ENCODE assay signal across 1 cellular context in the genomic region with DNA sequence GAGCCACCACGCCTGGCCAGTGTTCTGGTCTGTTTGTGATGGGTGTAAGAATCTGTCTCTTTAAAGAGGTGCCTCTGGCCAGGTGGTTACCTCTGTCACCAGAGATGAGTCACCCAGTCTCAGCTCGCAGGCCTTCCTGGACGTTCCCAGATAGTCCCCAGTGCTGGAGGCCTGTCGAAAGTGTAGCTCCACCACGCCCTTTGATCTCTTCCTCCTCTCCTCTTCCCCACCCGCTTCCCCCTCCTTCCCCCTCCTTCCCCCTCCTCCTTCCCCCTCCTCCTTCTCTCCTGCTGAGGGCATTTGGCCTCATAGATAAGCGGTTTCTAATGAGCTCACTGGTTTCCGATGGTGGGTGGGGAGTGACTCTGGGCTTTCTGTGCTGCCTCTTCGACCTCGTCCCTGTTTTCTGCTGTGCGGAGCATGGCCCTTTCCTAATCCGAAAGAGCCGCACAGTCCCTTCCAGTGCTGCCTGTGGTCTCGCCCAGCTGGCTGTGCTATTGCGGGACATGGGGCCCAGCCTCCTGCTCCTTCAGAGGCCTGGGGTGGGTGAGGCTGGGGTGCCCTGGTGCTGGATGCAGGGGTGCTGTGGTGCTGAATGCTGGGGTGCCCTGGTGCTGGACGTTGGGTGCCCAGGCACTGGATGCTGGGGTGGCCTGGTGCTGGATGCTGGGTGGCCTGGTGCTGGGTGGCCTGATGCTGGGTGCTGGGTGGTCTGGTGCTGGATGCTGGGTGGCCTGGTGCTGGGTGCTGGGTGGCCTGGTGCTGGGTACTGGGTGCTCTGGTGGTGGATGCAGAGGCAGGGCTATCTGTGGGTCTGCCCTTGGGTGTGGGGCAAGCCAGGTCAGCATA.
TF ChIP-seq lines count a peak whose summit lies in the region.

No MANE protein-coding gene starts in this region.

TF ChIP-seq in K562, 482 proteins besides CTCF, POLR2A, EP300 and RAD21 (continued from another document and continues in another):
- TF ChIP-seq HDAC1 (IDR thresholded peaks at IDR 0.05) (peak in 1 of 2 experiments; percentile 40; a peak in 1 of 4 replicates), POLR2H (tag; IDR thresholded peaks at IDR 0.05; ENCODE audit: low read depth) (no peak), KDM4B (IDR thresholded peaks at IDR 0.05; ENCODE audit: borderline replicate concordance in 2 of 2, low read depth in 1 of 2) (peak in 1 of 2 experiments; percentile 93; a peak in 1 of 4 replicates), NFE2L1 (tag; IDR thresholded peaks at IDR 0.05; ENCODE audit: borderline replicate concordance, low read depth) (no peak), PTTG1 (tag; IDR thresholded peaks at IDR 0.05; ENCODE audit: low read depth) (no peak), SIRT6 (IDR thresholded peaks at IDR 0.05; ENCODE audit: low read depth, low read length) (no peak), PPARD (CRISPR knock-in tag; IDR thresholded peaks at IDR 0.05) (no peak), MTF1 (CRISPR knock-in tag; IDR thresholded peaks at IDR 0.05; ENCODE audit: borderline replicate concordance) (no peak), PML (IDR thresholded peaks at IDR 0.05; ENCODE audit: low read length) (peak; percentile 68; the same call in 1 of the 2 replicates), JUNB (CRISPR knock-in tag; conservative IDR thresholded peaks at IDR 0.05) (no peak; the same call in 1 of the 2 replicates), ZNF778 (CRISPR knock-in tag; IDR thresholded peaks at IDR 0.05) (no peak), PHTF2 (CRISPR knock-in tag; IDR thresholded peaks at IDR 0.05) (no peak), TEAD2 (tag; IDR thresholded peaks at IDR 0.05) (no peak), SRSF9 (IDR thresholded peaks at IDR 0.05; ENCODE audit: borderline replicate concordance, low read depth, low read length) (no peak), ELF1 (tag; IDR thresholded peaks at IDR 0.05) (no peak), NFATC3 (IDR thresholded peaks at IDR 0.05) (no peak), ESRRA (IDR thresholded peaks at IDR 0.05; ENCODE audit: borderline replicate concordance, low read depth) (peak; percentile 63; the same call in 1 of the 2 replicates), ZNF133 (CRISPR knock-in tag; IDR thresholded peaks at IDR 0.05) (no peak; the same call in 1 of the 2 replicates), ARID1B (IDR thresholded peaks at IDR 0.05) (peak; percentile 91), HNRNPH1 (optimal IDR thresholded peaks at IDR 0.05; ENCODE audit: low read depth, low read length) (no peak), GATA2 (CRISPR knock-in tag; IDR thresholded peaks at IDR 0.05) (peak; percentile 65; the same call in 1 of the 2 replicates), KDM1A (IDR thresholded peaks at IDR 0.05) (peak; percentile 34 to 68; a peak in 2 of 4 replicates), TCF7 (IDR thresholded peaks at IDR 0.05; ENCODE audit: borderline replicate concordance) (peak; percentile 93)
- TF ChIP-seq, protein P1, sequence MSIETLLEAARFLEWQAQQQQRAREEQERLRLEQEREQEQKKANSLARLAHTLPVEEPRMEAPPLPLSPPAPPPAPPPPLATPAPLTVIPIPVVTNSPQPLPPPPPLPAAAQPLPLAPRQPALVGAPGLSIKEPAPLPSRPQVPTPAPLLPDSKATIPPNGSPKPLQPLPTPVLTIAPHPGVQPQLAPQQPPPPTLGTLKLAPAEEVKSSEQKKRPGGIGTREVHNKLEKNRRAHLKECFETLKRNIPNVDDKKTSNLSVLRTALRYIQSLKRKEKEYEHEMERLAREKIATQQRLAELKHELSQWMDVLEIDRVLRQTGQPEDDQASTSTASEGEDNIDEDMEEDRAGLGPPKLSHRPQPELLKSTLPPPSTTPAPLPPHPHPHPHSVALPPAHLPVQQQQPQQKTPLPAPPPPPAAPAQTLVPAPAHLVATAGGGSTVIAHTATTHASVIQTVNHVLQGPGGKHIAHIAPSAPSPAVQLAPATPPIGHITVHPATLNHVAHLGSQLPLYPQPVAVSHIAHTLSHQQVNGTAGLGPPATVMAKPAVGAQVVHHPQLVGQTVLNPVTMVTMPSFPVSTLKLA (conservative IDR thresholded peaks at IDR 0.05), result peak in 1 of 2 experiments; percentile 74; a peak in 2 of 4 replicates
- TF ChIP-seq, protein P2, sequence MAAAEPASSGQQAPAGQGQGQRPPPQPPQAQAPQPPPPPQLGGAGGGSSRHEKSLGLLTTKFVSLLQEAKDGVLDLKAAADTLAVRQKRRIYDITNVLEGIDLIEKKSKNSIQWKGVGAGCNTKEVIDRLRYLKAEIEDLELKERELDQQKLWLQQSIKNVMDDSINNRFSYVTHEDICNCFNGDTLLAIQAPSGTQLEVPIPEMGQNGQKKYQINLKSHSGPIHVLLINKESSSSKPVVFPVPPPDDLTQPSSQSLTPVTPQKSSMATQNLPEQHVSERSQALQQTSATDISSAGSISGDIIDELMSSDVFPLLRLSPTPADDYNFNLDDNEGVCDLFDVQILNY (CRISPR knock-in tag; IDR thresholded peaks at IDR 0.05), result no peak
- TF ChIP-seq, protein P3, sequence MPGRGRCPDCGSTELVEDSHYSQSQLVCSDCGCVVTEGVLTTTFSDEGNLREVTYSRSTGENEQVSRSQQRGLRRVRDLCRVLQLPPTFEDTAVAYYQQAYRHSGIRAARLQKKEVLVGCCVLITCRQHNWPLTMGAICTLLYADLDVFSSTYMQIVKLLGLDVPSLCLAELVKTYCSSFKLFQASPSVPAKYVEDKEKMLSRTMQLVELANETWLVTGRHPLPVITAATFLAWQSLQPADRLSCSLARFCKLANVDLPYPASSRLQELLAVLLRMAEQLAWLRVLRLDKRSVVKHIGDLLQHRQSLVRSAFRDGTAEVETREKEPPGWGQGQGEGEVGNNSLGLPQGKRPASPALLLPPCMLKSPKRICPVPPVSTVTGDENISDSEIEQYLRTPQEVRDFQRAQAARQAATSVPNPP (IDR thresholded peaks at IDR 0.05; ENCODE audit: borderline replicate concordance, insufficient read depth, insufficient read length), result no peak
- TF ChIP-seq, protein P4, sequence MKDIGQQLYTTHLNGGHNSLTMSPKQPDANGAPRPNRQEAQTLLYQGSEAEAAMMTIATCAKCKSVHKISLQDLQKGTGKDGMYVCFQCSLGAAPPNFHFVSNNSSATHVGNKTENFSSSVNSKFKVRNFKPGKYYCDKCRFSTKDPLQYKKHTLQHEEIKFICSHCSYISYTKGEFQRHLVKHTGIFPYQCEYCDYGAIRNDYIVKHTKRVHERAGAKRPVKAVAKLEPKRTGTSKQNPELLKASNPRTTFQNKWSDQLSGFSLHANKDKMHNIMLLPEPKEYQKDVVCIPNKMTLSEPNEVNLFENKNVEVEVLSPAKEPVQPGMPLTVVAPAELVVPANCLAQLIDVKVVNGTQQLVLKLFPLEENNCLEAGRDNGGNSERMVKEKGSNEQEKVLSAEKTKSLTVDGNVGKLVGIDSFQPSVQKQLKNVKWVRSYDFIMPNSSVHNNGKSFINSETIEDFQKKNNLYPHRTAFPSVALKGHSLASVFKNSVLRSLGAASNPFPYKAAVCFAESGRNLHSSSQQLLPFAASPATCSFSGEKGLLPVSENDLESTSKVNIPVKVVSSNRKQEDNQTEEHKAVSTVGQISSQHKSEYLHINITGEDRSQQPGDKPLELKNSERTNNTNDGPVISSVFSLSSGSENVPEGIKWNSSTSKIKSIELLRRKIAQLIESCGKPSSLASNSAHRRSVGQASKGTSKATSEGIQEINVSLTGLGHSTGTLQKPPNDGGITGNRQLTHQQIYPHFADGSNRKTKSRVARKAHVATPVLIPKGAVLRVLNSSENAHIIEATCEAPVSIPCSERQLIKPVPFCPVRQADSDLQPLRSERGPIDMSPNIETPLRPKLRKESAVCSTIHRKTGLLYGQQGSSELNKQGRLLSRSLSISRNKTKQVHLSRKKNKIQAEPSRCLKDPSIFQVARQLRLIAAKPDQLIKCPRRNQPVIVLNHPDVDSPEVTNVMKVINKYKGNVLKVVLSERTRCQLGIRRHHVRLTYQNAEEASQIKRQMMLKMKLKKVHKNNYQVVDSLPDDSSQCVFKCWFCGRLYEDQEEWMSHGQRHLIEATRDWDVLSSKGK (CRISPR knock-in tag; IDR thresholded peaks at IDR 0.05), result no peak
- TF ChIP-seq, protein P5, sequence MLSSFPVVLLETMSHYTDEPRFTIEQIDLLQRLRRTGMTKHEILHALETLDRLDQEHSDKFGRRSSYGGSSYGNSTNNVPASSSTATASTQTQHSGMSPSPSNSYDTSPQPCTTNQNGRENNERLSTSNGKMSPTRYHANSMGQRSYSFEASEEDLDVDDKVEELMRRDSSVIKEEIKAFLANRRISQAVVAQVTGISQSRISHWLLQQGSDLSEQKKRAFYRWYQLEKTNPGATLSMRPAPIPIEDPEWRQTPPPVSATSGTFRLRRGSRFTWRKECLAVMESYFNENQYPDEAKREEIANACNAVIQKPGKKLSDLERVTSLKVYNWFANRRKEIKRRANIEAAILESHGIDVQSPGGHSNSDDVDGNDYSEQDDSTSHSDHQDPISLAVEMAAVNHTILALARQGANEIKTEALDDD (IDR thresholded peaks at IDR 0.05), result peak; percentile 34; the same call in 1 of the 2 replicates
- TF ChIP-seq, protein P6, sequence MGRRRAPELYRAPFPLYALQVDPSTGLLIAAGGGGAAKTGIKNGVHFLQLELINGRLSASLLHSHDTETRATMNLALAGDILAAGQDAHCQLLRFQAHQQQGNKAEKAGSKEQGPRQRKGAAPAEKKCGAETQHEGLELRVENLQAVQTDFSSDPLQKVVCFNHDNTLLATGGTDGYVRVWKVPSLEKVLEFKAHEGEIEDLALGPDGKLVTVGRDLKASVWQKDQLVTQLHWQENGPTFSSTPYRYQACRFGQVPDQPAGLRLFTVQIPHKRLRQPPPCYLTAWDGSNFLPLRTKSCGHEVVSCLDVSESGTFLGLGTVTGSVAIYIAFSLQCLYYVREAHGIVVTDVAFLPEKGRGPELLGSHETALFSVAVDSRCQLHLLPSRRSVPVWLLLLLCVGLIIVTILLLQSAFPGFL (CRISPR knock-in tag; IDR thresholded peaks at IDR 0.05), result no peak
- TF ChIP-seq, protein P7, sequence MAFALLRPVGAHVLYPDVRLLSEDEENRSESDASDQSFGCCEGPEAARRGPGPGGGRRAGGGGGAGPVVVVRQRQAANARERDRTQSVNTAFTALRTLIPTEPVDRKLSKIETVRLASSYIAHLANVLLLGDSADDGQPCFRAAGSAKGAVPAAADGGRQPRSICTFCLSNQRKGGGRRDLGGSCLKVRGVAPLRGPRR (CRISPR knock-in tag; IDR thresholded peaks at IDR 0.05), result no peak; the same call in 1 of the 2 replicates
- TF ChIP-seq, protein P8, sequence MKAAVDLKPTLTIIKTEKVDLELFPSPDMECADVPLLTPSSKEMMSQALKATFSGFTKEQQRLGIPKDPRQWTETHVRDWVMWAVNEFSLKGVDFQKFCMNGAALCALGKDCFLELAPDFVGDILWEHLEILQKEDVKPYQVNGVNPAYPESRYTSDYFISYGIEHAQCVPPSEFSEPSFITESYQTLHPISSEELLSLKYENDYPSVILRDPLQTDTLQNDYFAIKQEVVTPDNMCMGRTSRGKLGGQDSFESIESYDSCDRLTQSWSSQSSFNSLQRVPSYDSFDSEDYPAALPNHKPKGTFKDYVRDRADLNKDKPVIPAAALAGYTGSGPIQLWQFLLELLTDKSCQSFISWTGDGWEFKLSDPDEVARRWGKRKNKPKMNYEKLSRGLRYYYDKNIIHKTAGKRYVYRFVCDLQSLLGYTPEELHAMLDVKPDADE (conservative IDR thresholded peaks at IDR 0.05; ENCODE audit: control insufficient read depth, low read depth, low read length), result peak; percentile 77; the same call in 1 of the 2 replicates
- TF ChIP-seq, protein P9, sequence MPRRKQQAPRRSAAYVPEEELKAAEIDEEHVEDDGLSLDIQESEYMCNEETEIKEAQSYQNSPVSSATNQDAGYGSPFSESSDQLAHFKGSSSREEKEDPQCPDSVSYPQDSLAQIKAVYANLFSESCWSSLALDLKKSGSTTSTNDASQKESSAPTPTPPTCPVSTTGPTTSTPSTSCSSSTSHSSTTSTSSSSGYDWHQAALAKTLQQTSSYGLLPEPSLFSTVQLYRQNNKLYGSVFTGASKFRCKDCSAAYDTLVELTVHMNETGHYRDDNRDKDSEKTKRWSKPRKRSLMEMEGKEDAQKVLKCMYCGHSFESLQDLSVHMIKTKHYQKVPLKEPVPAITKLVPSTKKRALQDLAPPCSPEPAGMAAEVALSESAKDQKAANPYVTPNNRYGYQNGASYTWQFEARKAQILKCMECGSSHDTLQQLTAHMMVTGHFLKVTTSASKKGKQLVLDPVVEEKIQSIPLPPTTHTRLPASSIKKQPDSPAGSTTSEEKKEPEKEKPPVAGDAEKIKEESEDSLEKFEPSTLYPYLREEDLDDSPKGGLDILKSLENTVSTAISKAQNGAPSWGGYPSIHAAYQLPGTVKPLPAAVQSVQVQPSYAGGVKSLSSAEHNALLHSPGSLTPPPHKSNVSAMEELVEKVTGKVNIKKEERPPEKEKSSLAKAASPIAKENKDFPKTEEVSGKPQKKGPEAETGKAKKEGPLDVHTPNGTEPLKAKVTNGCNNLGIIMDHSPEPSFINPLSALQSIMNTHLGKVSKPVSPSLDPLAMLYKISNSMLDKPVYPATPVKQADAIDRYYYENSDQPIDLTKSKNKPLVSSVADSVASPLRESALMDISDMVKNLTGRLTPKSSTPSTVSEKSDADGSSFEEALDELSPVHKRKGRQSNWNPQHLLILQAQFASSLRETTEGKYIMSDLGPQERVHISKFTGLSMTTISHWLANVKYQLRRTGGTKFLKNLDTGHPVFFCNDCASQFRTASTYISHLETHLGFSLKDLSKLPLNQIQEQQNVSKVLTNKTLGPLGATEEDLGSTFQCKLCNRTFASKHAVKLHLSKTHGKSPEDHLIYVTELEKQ (CRISPR knock-in tag; IDR thresholded peaks at IDR 0.05), result no peak
- TF ChIP-seq, protein P10, sequence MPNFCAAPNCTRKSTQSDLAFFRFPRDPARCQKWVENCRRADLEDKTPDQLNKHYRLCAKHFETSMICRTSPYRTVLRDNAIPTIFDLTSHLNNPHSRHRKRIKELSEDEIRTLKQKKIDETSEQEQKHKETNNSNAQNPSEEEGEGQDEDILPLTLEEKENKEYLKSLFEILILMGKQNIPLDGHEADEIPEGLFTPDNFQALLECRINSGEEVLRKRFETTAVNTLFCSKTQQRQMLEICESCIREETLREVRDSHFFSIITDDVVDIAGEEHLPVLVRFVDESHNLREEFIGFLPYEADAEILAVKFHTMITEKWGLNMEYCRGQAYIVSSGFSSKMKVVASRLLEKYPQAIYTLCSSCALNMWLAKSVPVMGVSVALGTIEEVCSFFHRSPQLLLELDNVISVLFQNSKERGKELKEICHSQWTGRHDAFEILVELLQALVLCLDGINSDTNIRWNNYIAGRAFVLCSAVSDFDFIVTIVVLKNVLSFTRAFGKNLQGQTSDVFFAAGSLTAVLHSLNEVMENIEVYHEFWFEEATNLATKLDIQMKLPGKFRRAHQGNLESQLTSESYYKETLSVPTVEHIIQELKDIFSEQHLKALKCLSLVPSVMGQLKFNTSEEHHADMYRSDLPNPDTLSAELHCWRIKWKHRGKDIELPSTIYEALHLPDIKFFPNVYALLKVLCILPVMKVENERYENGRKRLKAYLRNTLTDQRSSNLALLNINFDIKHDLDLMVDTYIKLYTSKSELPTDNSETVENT (CRISPR knock-in tag; IDR thresholded peaks at IDR 0.05), result peak; percentile 63; the same call in 1 of the 2 replicates
